Comparison of ENCODE assay signal across 19 cellular contexts in the genomic region with DNA sequence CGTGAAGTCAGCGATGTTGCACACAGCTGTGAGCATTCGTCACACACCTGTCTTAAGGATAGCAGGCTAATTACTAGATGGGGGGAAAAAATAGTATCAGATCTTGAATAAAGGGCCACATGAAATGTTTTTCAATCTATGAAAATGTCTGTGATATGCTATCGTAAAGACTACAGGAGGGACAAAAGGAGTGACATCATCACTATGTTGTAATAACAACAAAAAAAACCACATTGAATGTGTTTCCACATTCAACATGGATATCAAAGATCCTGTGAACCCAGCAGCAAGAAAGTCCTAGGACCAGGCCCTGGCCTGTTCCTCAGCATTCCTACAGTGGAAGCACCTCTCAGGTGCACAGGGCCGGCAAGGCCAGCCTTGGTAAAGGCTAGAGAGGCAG.
"Had no signal": no experiment of that assay in that cellular context is flagged by ENCODE, and none has a peak within 500 bp of the region (broad histone marks: within the 10 kb centered on the region; RNA-seq: fewer than 3 reads in every experiment).

No MANE protein-coding gene starts in this region.

- H3K27ac Mint-ChIP-seq: activated CD8-positive, alpha-beta T cell treated with anti-CD3 and anti-CD28 coated beads for 36 hours; activated naive CD8-positive, alpha-beta T cell treated with anti-CD3 and anti-CD28 coated beads, Interleukin-2, amount 50 U/mL, for 24 hours; activated T-cell treated with anti-CD3 and anti-CD28 coated beads, Interleukin-2, amount 50 U/mL, for 72 hours had no signal

- H3K36me3 ChIP-seq: lower lobe of right lung, neutrophil, right atrium auricular region, spleen had no signal

- H3K4me1 Mint-ChIP-seq: activated naive CD8-positive, alpha-beta T cell treated with anti-CD3 and anti-CD28 coated beads, Interleukin-2, amount 50 U/mL, for 24 hours; central memory CD8-positive, alpha-beta T cell had no signal

- DNase-seq: activated CD8-positive, alpha-beta memory T cell treated with anti-CD3 and anti-CD28 coated beads, Interleukin-2, amount 50 U/mL, for 4 hours; activated CD8-positive, alpha-beta T cell treated with anti-CD3 and anti-CD28 coated beads for 36 hours; activated naive CD4-positive, alpha-beta T cell; activated naive CD8-positive, alpha-beta T cell treated with anti-CD3 and anti-CD28 coated beads, Interleukin-2, amount 50 U/mL, for 24 hours; activated T-cell treated with anti-CD3 and anti-CD28 coated beads, Interleukin-2, amount 50 U/mL, for 72 hours; erythroblast; hippocampal formation; kidney glomerular epithelial cell; lower lobe of right lung; midbrain; naive thymus-derived CD8-positive, alpha-beta T cell; posterior cingulate gyrus; spleen; stimulated activated CD4-positive, alpha-beta T cell treated with anti-CD3 and anti-CD28 coated beads, Interleukin-1b, Interleukin-23, amount 100 ng/mL, for 48 hours; stimulated activated naive CD4-positive, alpha-beta T cell; T1000 had no signal

- H3K36me3 Mint-ChIP-seq: naive thymus-derived CD8-positive, alpha-beta T cell had no signal

- H3K4me3 Mint-ChIP-seq: activated CD8-positive, alpha-beta T cell treated with anti-CD3 and anti-CD28 coated beads for 36 hours; activated naive CD8-positive, alpha-beta T cell treated with anti-CD3 and anti-CD28 coated beads, Interleukin-2, amount 50 U/mL, for 24 hours; activated T-cell treated with anti-CD3 and anti-CD28 coated beads, Interleukin-2, amount 50 U/mL, for 72 hours; central memory CD8-positive, alpha-beta T cell; naive thymus-derived CD8-positive, alpha-beta T cell had no signal

- H3K27ac ChIP-seq: lower lobe of right lung, neutrophil, right atrium auricular region, spleen had no signal

- H3K9me3 Mint-ChIP-seq: activated CD8-positive, alpha-beta T cell treated with anti-CD3 and anti-CD28 coated beads for 36 hours; activated naive CD8-positive, alpha-beta T cell treated with anti-CD3 and anti-CD28 coated beads, Interleukin-2, amount 50 U/mL, for 24 hours; activated T-cell treated with anti-CD3 and anti-CD28 coated beads, Interleukin-2, amount 50 U/mL, for 72 hours; central memory CD8-positive, alpha-beta T cell; naive thymus-derived CD8-positive, alpha-beta T cell had no signal

- H3K4me3 ChIP-seq: lower lobe of right lung, right atrium auricular region, spleen had no signal

- H3K27me3 Mint-ChIP-seq: activated CD8-positive, alpha-beta T cell treated with anti-CD3 and anti-CD28 coated beads for 36 hours; activated naive CD8-positive, alpha-beta T cell treated with anti-CD3 and anti-CD28 coated beads, Interleukin-2, amount 50 U/mL, for 24 hours; central memory CD8-positive, alpha-beta T cell; naive thymus-derived CD8-positive, alpha-beta T cell had no signal

- H3K9me3 ChIP-seq: lower lobe of right lung, neutrophil, right atrium auricular region, spleen had no signal

- H3K4me1 ChIP-seq: lower lobe of right lung, right atrium auricular region, spleen had no signal
